ENCODE assay signal across 9 cellular contexts in genomic region chr15:71295242-71296031, GRCh38.
DNase-seq lines count a peak whose midpoint lies in the region; ATAC-seq and TF ChIP-seq lines count a peak whose summit lies in the region.
"Had no signal": no experiment of that assay in that cellular context is flagged by ENCODE, and none has a peak within 500 bp of the region (broad histone marks: within the 10 kb centered on the region; RNA-seq: fewer than 3 reads in every experiment).

No MANE protein-coding gene starts in this region.

- no peaks in the 10 kb centered on the region for H3K27me3 Mint-ChIP-seq in endothelial cell (ENCODE audit: unreplicated experiment)
- H3K27me3 Mint-ChIP-seq in activated T-helper 2 cell treated with anti-CD3 and anti-CD28 coated beads, Interferon-gamma antibody, Interleukin-2, Interleukin-4, amounts not matched to agents 10 μg/mL and 5 μg/mL and 100 μg/mL, durations not matched to agents 14 hours and 24 hours and 36 hours (ENCODE audit: low read depth), result peaks cover 16% of the 10 kb centered on the region

- intact Hi-C loops in activated T-helper 2 cell treated with anti-CD3 and anti-CD28 coated beads, Interferon-gamma antibody, Interleukin-2, Interleukin-4, amounts not matched to agents 10 μg/mL and 5 μg/mL and 100 μg/mL, durations not matched to agents 14 hours and 24 hours and 36 hours (cut with micrococcal nuclease), result no loop called here

- H4K91ac ChIP-seq in trophoblast cell (ENCODE audit: low read depth, low read length), result peak overlapping the region; percentile 59

- no peak overlapping the region for H2BK12ac ChIP-seq in trophoblast cell (ENCODE audit: low read length)

- peaks cover 8 to 16% of the 10 kb centered on the region in 2 experiments for H3K4me1 ChIP-seq in trophoblast cell (ENCODE audit: control insufficient read depth in 1 of 2, insufficient read depth in 2 of 2, low read length in 2 of 2)

- no peak overlapping the region for H4K8ac ChIP-seq in trophoblast cell (ENCODE audit: low read depth, low read length)

- no peak overlapping the region for H3K4me2 ChIP-seq in trophoblast cell (ENCODE audit: low read length)

- no peak overlapping the region for H4K12ac ChIP-seq in trophoblast cell (ENCODE audit: low read depth, low read length)

- no peak overlapping the region for H3K18ac ChIP-seq in trophoblast cell (ENCODE audit: low read length)

- no peak overlapping the region for H3K23ac ChIP-seq in trophoblast cell (ENCODE audit: low read length)

- H3K27me3 ChIP-seq in trophoblast cell (ENCODE audit: insufficient read depth, low read length), result no peaks in the 10 kb centered on the region

- H3K9ac ChIP-seq in trophoblast cell (ENCODE audit: low read length), result no peak overlapping the region

- peaks cover 3% of the 10 kb centered on the region for H3K9me3 ChIP-seq in trophoblast cell (ENCODE audit: insufficient read depth, low read depth, low read length)

- peak overlapping the region; percentile 13 for H2BK5ac ChIP-seq in trophoblast cell (ENCODE audit: low read depth, low read length, poor library complexity)

- no peak overlapping the region for H2AK5ac ChIP-seq in trophoblast cell (ENCODE audit: low read length)

- peaks cover 25% of the 10 kb centered on the region for H3K4me1 Mint-ChIP-seq in endothelial cell (ENCODE audit: unreplicated experiment)
- H3K4me1 Mint-ChIP-seq in activated T-helper 2 cell treated with anti-CD3 and anti-CD28 coated beads, Interferon-gamma antibody, Interleukin-2, Interleukin-4, amounts not matched to agents 10 μg/mL and 5 μg/mL and 100 μg/mL, durations not matched to agents 14 hours and 24 hours and 36 hours (ENCODE audit: low read depth), result peaks cover 28% of the 10 kb centered on the region

- no peak overlapping the region for H3K14ac ChIP-seq in trophoblast cell (ENCODE audit: low read length)

- peak overlapping the region; percentile 10 for H2BK120ac ChIP-seq in trophoblast cell (ENCODE audit: insufficient read depth, low read length, poor library complexity)

- no peaks in the 10 kb centered on the region for H3K79me2 ChIP-seq in trophoblast cell (ENCODE audit: control insufficient read depth, insufficient read depth, low read length, poor library complexity)

- TF ChIP-seq CTCF in endothelial cell (IDR thresholded peaks at IDR 0.05; ENCODE audit: unreplicated experiment), result no peak

- no peak overlapping the region for H3K4me3 ChIP-seq in trophoblast cell (ENCODE audit: low read depth, low read length)

- peaks cover 7% of the 10 kb centered on the region for H3K79me1 ChIP-seq in trophoblast cell (ENCODE audit: low read length)

- no peaks in the 10 kb centered on the region for H3K9me3 Mint-ChIP-seq in endothelial cell (ENCODE audit: unreplicated experiment)
- H3K9me3 Mint-ChIP-seq in activated T-helper 2 cell treated with anti-CD3 and anti-CD28 coated beads, Interferon-gamma antibody, Interleukin-2, Interleukin-4, amounts not matched to agents 10 μg/mL and 5 μg/mL and 100 μg/mL, durations not matched to agents 14 hours and 24 hours and 36 hours, result no peaks in the 10 kb centered on the region

- H3K4me3 Mint-ChIP-seq in endothelial cell (ENCODE audit: unreplicated experiment), result no peak overlapping the region
- H3K4me3 Mint-ChIP-seq in activated T-helper 2 cell treated with anti-CD3 and anti-CD28 coated beads, Interferon-gamma antibody, Interleukin-2, Interleukin-4, amounts not matched to agents 10 μg/mL and 5 μg/mL and 100 μg/mL, durations not matched to agents 14 hours and 24 hours and 36 hours (ENCODE audit: low read depth), result no peak overlapping the region
- H3K4me3 Mint-ChIP-seq: activated naive CD8-positive, alpha-beta T cell treated with anti-CD3 and anti-CD28 coated beads, Interleukin-2, amount 10 ng/mL, durations not matched to agents 7 days and 5 days had no signal

- H3K27ac Mint-ChIP-seq in endothelial cell (ENCODE audit: unreplicated experiment), result peak overlapping the region; percentile 40
- H3K27ac Mint-ChIP-seq in activated T-helper 2 cell treated with anti-CD3 and anti-CD28 coated beads, Interferon-gamma antibody, Interleukin-2, Interleukin-4, amounts not matched to agents 10 μg/mL and 5 μg/mL and 100 μg/mL, durations not matched to agents 14 hours and 24 hours and 36 hours, result no peak overlapping the region
- H3K27ac Mint-ChIP-seq: activated naive CD8-positive, alpha-beta T cell treated with anti-CD3 and anti-CD28 coated beads, Interleukin-2, amount 10 ng/mL, durations not matched to agents 7 days and 5 days had no signal

- no CpG with 5 or more reads among the region's 4 CpGs for WGBS in trophoblast cell (ENCODE audit: extremely low coverage, insufficient coverage, insufficient read length)

- DNase-seq in CD1c-positive myeloid dendritic cell (ENCODE audit: extremely low spot score) (peak; percentile 75), NCI-H226 (peak; percentile 98), endothelial cell (ENCODE audit: low spot score) (no peak), trophoblast cell (peak; percentile 88 to 99), Kasumi-1 (lab: John Stamatoyannopoulos, UW) (no peak)
- no peak for DNase-seq in activated T-helper 2 cell treated with anti-CD3 and anti-CD28 coated beads, Interferon-gamma antibody, Interleukin-2, Interleukin-4, amounts not matched to agents 10 μg/mL and 5 μg/mL and 100 μg/mL, durations not matched to agents 14 hours and 24 hours and 36 hours (ENCODE audit: low spot score)
- DNase-seq in effector CD8-positive, alpha-beta T cell (lab: John Stamatoyannopoulos, UW), result no peak
- DNase-seq: activated naive CD8-positive, alpha-beta T cell treated with anti-CD3 and anti-CD28 coated beads, Interleukin-2, amount 10 ng/mL, durations not matched to agents 7 days and 5 days had no signal

- H3K36me3 Mint-ChIP-seq in endothelial cell (ENCODE audit: low read depth, unreplicated experiment), result no peaks in the 10 kb centered on the region
- no peaks in the 10 kb centered on the region for H3K36me3 Mint-ChIP-seq in activated T-helper 2 cell treated with anti-CD3 and anti-CD28 coated beads, Interferon-gamma antibody, Interleukin-2, Interleukin-4, amounts not matched to agents 10 μg/mL and 5 μg/mL and 100 μg/mL, durations not matched to agents 14 hours and 24 hours and 36 hours (ENCODE audit: low read depth)
- H3K36me3 Mint-ChIP-seq: activated naive CD8-positive, alpha-beta T cell treated with anti-CD3 and anti-CD28 coated beads, Interleukin-2, amount 10 ng/mL, durations not matched to agents 7 days and 5 days had no signal

- no peak overlapping the region for H3K4ac ChIP-seq in trophoblast cell (ENCODE audit: low read depth, low read length)

- ATAC-seq in HG03045 (IDR thresholded peaks at IDR 0.05; ENCODE audit: unreplicated experiment), result no peak

- H3K27ac ChIP-seq in trophoblast cell (ENCODE audit: low read depth, low read length), result peak overlapping the region; percentile 79

- H2AFZ ChIP-seq in trophoblast cell (ENCODE audit: insufficient read depth, low read length, poor library complexity), result no peak overlapping the region

- no peaks in the 10 kb centered on the region for H3K36me3 ChIP-seq in trophoblast cell (ENCODE audit: control insufficient read depth in 1 of 2, insufficient read depth in 2 of 2, low read length in 2 of 2)

Comparison
In these comparisons a context has a peak if more than half of its experiments do, and no peak if none do; other contexts are left out.
1. DNase-seq: peak in CD1c-positive myeloid dendritic cell (single experiment), NCI-H226 (single experiment) and trophoblast cell (2 of 2); none in endothelial cell (single experiment), activated T-helper 2 cell treated with anti-CD3 and anti-CD28 coated beads, Interferon-gamma antibody, Interleukin-2, Interleukin-4, amounts not matched to agents 10 μg/mL and 5 μg/mL and 100 μg/mL, durations not matched to agents 14 hours and 24 hours and 36 hours (single experiment), effector CD8-positive, alpha-beta T cell (single experiment) and Kasumi-1 (0 of 2).